1 cellular context compared by ENCODE assay signal in the genomic region with DNA sequence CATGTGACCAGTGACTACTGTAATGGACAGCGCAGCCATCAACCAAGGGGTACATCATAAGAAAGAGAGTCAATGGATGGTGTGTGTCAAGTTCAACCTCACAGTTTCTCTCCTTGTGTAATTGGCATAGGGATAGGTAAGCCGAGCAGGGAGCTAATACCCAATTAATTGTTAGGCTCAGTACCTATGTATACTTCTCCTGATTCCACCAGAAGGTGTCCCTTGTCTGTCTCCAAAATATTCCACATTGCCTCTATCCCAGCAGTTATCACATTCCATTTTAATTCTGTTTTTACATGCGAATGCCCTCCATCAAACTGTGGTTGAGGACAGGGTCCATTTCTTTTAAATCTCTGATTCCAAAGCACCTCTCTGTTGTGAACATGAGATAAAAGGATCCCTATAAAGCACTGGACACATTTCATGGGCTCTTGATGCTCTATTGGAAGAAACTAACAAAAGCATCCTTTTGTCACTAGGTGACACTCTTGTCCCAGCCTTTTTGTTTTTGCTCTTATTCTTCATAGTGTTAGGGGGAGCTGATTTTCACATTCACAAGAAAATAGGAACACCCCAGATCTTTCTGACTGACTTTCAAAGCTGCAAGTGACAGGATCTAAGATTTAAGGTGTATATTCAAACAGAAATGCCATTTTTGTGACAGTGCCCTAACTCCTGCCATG.
TF ChIP-seq lines count a peak whose summit lies in the region.

No MANE protein-coding gene starts in this region.

TF ChIP-seq in H1, 55 proteins besides CTCF, POLR2A, EP300 and RAD21:
- TF ChIP-seq BCL11A (IDR thresholded peaks at IDR 0.05; ENCODE audit: low read depth in 2 of 2, low read length in 2 of 2) (no peak), CBX8 (IDR thresholded peaks at IDR 0.05; ENCODE audit: borderline replicate concordance, low read depth, low read length) (no peak), RFX5 (IDR thresholded peaks at IDR 0.05; ENCODE audit: borderline replicate concordance, low read depth, low read length) (no peak), NRF1 (IDR thresholded peaks at IDR 0.05; ENCODE audit: low read depth, low read length) (no peak), SP4 (IDR thresholded peaks at IDR 0.05; ENCODE audit: low read length) (no peak), SP1 (IDR thresholded peaks at IDR 0.05; ENCODE audit: low read depth, low read length) (no peak), SRF (IDR thresholded peaks at IDR 0.05; ENCODE audit: low read depth, low read length) (no peak), TAF1 (IDR thresholded peaks at IDR 0.05; ENCODE audit: low read depth, low read length) (no peak), PHF8 (conservative IDR thresholded peaks at IDR 0.05; ENCODE audit: low read depth, low read length) (no peak), CEBPB (IDR thresholded peaks at IDR 0.05; ENCODE audit: low read depth, low read length) (no peak), CHD2 (IDR thresholded peaks at IDR 0.05; ENCODE audit: low read length) (no peak), MAFK (IDR thresholded peaks at IDR 0.05; ENCODE audit: low read depth, low read length) (no peak), CREB1 (IDR thresholded peaks at IDR 0.05) (no peak), SIN3A (conservative IDR thresholded peaks at IDR 0.05 in 1 of 2, IDR thresholded peaks at IDR 0.05 in 1 of 2; ENCODE audit: low read depth in 1 of 2, low read length in 2 of 2) (no peak), YY1 (IDR thresholded peaks at IDR 0.05; ENCODE audit: low read depth, low read length) (no peak), BRCA1 (IDR thresholded peaks at IDR 0.05; ENCODE audit: low read depth, low read length) (no peak)
- TF ChIP-seq, protein P1, sequence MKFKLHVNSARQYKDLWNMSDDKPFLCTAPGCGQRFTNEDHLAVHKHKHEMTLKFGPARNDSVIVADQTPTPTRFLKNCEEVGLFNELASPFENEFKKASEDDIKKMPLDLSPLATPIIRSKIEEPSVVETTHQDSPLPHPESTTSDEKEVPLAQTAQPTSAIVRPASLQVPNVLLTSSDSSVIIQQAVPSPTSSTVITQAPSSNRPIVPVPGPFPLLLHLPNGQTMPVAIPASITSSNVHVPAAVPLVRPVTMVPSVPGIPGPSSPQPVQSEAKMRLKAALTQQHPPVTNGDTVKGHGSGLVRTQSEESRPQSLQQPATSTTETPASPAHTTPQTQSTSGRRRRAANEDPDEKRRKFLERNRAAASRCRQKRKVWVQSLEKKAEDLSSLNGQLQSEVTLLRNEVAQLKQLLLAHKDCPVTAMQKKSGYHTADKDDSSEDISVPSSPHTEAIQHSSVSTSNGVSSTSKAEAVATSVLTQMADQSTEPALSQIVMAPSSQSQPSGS (IDR thresholded peaks at IDR 0.05; ENCODE audit: low read length) = no peak
